ENCODE assay signal across 20 cellular contexts in the genomic region with DNA sequence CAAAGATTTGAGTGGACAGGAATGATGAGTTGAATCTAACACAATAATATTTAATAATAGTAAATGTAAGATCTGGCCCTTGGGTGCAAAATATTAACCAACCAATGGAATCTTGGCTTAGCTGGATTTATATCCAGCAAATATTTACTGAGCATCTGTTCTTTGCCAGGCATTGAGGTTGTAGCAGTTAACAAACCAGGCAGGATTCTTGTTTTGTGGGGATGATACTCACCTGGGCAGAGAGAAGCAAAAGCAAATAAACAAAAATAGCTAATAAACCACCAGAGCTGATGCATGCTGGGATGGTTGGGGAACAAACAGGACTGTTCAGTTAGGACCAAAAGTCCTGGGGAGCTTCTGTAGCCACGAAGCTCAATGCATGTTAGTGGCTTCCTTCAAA.
"Had no signal": no experiment of that assay in that cellular context is flagged by ENCODE, and none has a peak within 500 bp of the region (broad histone marks: within the 10 kb centered on the region; RNA-seq: fewer than 3 reads in every experiment).

No MANE protein-coding gene starts in this region.

- H3K9me3 ChIP-seq: gastrocnemius medialis, lower lobe of right lung, mucosa of descending colon had no signal

- ATAC-seq: gastrocnemius medialis, heart right ventricle, left cardiac atrium, left lung, left ventricle myocardium superior, lower lobe of right lung, mucosa of descending colon had no signal

- H3K4me3 Mint-ChIP-seq: mesothelial cell of epicardium had no signal

- H3K36me3 Mint-ChIP-seq: mesothelial cell of epicardium, naive B cell had no signal

- H3K4me1 ChIP-seq: esophagus squamous epithelium, left lung, lower lobe of right lung had no signal

- H3K36me3 ChIP-seq: esophagus squamous epithelium, gastrocnemius medialis, heart right ventricle, left lung, lower lobe of right lung had no signal

- H3K4me1 Mint-ChIP-seq: mesothelial cell of epicardium, naive B cell had no signal

- H3K4me3 ChIP-seq: coronary artery, dorsolateral prefrontal cortex, esophagus squamous epithelium, gastrocnemius medialis, heart right ventricle, left lung, lower lobe of right lung, mucosa of descending colon had no signal

- H3K27ac Mint-ChIP-seq: mesothelial cell of epicardium, naive B cell had no signal

- H3K27me3 ChIP-seq: gastrocnemius medialis had no signal

- DNase-seq: dermis blood vessel endothelial cell; dorsolateral prefrontal cortex; effector CD4-positive, alpha-beta T cell; effector memory CD4-positive, alpha-beta T cell; esophagus squamous epithelium; foreskin fibroblast; foreskin melanocyte; gastrocnemius medialis; glutamatergic neuron; heart right ventricle; hippocampal formation; left cardiac atrium; left lung; left ventricle myocardium superior; lower lobe of right lung; mesenchymal stem cell; mucosa of descending colon; naive B cell had no signal

- H3K27ac ChIP-seq: coronary artery, dorsolateral prefrontal cortex, esophagus squamous epithelium, gastrocnemius medialis, heart right ventricle, left lung, lower lobe of right lung had no signal
